Comparison of ENCODE assay signal across 22 cellular contexts in genomic region chr10:77228559-77228958, GRCh38.
DNase-seq lines count a peak whose midpoint lies in the region; ATAC-seq lines count a peak whose summit lies in the region.
"Had no signal": no experiment of that assay in that cellular context is flagged by ENCODE, and none has a peak within 500 bp of the region (broad histone marks: within the 10 kb centered on the region; RNA-seq: fewer than 3 reads in every experiment).

No MANE protein-coding gene starts in this region.

- H3K9me3 ChIP-seq in muscle layer of colon (ENCODE audit: low read length): no peaks in the 10 kb centered on the region
- H3K9me3 ChIP-seq: heart left ventricle, left lung, suprapubic skin had no signal

- peak overlapping the region; percentile 50 for H3K27ac ChIP-seq in muscle layer of colon (ENCODE audit: low read depth, low read length)
- H3K27ac ChIP-seq: left lung, suprapubic skin had no signal

- H3K36me3 ChIP-seq in muscle layer of colon (ENCODE audit: insufficient read depth, low read length): no peaks in the 10 kb centered on the region
- H3K36me3 ChIP-seq: heart left ventricle, left lung, suprapubic skin had no signal

- H3K4me3 ChIP-seq in muscle layer of colon (ENCODE audit: low read depth in 1 of 2, low read length in 2 of 2): no peak overlapping the region
- H3K4me3 ChIP-seq: heart left ventricle, left lung, suprapubic skin had no signal

- no peak for ATAC-seq in GM19351 (IDR thresholded peaks at IDR 0.05; ENCODE audit: unreplicated experiment)
- ATAC-seq in left colon: no peak
- ATAC-seq: activated CD4-positive, alpha-beta T cell treated with anti-CD3 and anti-CD28 coated beads for 36 hours; heart left ventricle; left lung; naive thymus-derived CD4-positive, alpha-beta T cell; stimulated activated effector memory CD8-positive, alpha-beta T cell treated with anti-CD3 and anti-CD28 coated beads, Interleukin-12 subunit alpha, Interleukin-12 subunit beta, amount 100 ng/mL, for 72 hours had no signal

- H3K9ac ChIP-seq in muscle layer of colon (ENCODE audit: low read length): no peak overlapping the region

- peaks cover 45% of the 10 kb centered on the region for H3K4me1 ChIP-seq in muscle layer of colon (ENCODE audit: insufficient read depth, low read length)
- H3K4me1 ChIP-seq: heart left ventricle, left lung, suprapubic skin had no signal

- DNase-seq in DMS153 (lab: John Stamatoyannopoulos, UW): peak; percentile 83
- peak; percentile 34 for DNase-seq in M059J (ENCODE audit: low read depth)
- peak; percentile 73 for DNase-seq in NCI-H774 (lab: John Stamatoyannopoulos, UW)
- no peak for DNase-seq in hepatic stellate cell (ENCODE audit: low spot score)
- no peak for DNase-seq in left colon
- DNase-seq: activated CD4-positive, alpha-beta T cell treated with anti-CD3 and anti-CD28 coated beads for 36 hours; activated CD8-positive, alpha-beta memory T cell treated with anti-CD3 and anti-CD28 coated beads for 24 hours; activated gamma-delta T cell treated with Interleukin-2 at 50 U/mL for 16 hours; activated T-cell treated with anti-CD3 and anti-CD28 coated beads, Interleukin-2, amount 50 U/mL, for 1 hour; effector CD4-positive, alpha-beta T cell; GDM1; heart left ventricle; HFFc6; left lung; naive thymus-derived CD4-positive, alpha-beta T cell; NCI-H1436; occipital lobe; T-helper 1 cell had no signal

- no peaks in the 10 kb centered on the region for H3K27me3 ChIP-seq in muscle layer of colon (ENCODE audit: control insufficient read depth in 1 of 2, insufficient read depth in 2 of 2, low read length in 2 of 2)
- H3K27me3 ChIP-seq: left lung, suprapubic skin had no signal

- intact Hi-C loops in left colon (cut with DNase I, micrococcal nuclease): no loop called here

Comparison
In these comparisons a context has a peak if more than half of its experiments do, and no peak if none do; other contexts are left out.
1. DNase-seq: peak in DMS153 (single experiment), M059J (single experiment) and NCI-H774 (single experiment); none in hepatic stellate cell (single experiment) and left colon (0 of 2).